8 cellular contexts compared by ENCODE assay signal in the genomic region with DNA sequence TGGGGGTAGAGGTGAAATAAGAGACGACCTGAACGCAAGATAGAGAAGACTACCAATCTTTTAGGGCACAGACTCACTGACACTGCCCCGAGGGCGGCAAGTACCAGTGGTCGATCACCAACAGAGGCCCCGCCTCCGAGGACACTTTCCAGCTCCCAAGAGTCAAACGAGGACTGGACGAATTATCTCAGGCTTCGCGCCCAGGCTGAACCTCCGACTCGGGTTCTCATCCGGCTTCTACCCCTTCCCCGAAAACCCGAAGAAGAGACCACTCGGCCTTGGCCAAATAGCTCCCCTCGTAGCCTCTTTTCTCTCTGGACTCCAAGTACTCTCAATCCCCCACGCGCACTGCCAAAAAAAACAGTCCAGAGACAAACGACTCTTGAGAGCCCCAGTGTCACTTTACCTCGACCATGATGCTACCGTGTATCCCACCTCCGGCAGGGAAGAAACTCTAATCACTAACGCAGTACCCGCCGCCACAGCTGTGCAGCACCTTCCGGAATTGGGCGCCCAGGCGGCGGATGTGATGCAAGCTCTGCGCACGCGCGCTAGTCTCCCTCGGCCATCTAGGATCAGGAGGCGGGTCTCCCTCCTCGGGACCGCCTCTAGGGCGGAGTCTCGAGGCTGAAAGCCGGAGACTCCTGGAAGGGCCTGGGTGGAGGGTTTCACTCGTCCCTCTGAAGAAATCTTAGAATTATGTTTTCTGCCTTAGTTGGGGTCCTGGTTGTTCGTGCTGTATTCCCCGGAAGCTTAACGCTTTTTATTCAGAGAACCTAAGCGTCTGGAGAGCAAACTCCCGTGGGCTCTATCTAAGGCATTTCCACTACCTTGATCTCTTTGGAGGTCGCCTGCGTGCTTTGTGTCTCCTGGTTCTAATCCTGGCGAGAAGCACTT. TPM values are rescaled to one million over a fixed set of nuclear protein-coding genes. Genes with fewer than 3 reads are reported as not detected.
DNase-seq lines count a peak whose midpoint lies in the region; ATAC-seq lines count a peak whose summit lies in the region.

TSS of gene PLRG1 (minus strand) at position 507 of the 897 bp plus-strand sequence. CDS start at position 415, 92 bp downstream.

- peak; percentile 98 for DNase-seq in COLO829 (ENCODE audit: low spot score)
- peak; percentile 93 for DNase-seq in HT1080 (ENCODE audit: low read depth)
- peak; percentile 93 for DNase-seq in NOMO-1 treated with DMSO at 0.1 percent for 48 hours (lab: John Stamatoyannopoulos, UW; ENCODE audit: unreplicated experiment)
- DNase-seq in activated CD8-positive, alpha-beta memory T cell treated with anti-CD3 and anti-CD28 coated beads for 4 hours (ENCODE audit: low read depth in 2 of 2), result peak; percentile 89 to 92
- DNase-seq in effector memory CD4-positive, alpha-beta T cell, result peak; percentile 91 to 95 (median 91)
- DNase-seq in lung microvascular endothelial cell (ENCODE audit: low read depth in 2 of 2), result peak; percentile 95 to 96
- peak; percentile 93 to 96 (median 94) for DNase-seq in stimulated activated CD4-positive, alpha-beta T cell treated with anti-CD3 and anti-CD28 coated beads, TNF-alpha, amount 100 ng/mL, for 48 hours (ENCODE audit: low read depth in 3 of 3)

- peaks cover 15% of the 10 kb centered on the region for H3K4me1 ChIP-seq in effector memory CD4-positive, alpha-beta T cell (ENCODE audit: control insufficient read depth, insufficient read depth, low read length, poor library complexity, severe bottlenecking)

- H3K9me3 ChIP-seq in effector memory CD4-positive, alpha-beta T cell (ENCODE audit: control insufficient read depth, low read length), result no peaks in the 10 kb centered on the region

- H3K27ac ChIP-seq in effector memory CD4-positive, alpha-beta T cell (ENCODE audit: insufficient read depth, low read length, poor library complexity, severe bottlenecking), result peak within 1 kb of the TSS; percentile 68

- ATAC-seq in GM21360 (IDR thresholded peaks at IDR 0.05; ENCODE audit: unreplicated experiment), result peak; percentile 98

- no peaks in the 10 kb centered on the region for H3K27me3 ChIP-seq in effector memory CD4-positive, alpha-beta T cell (replicated peaks; ENCODE audit: control insufficient read depth, insufficient read depth, low read length, poor library complexity, severe bottlenecking)

- peaks cover 20% of the 10 kb centered on the region for H3K36me3 ChIP-seq in effector memory CD4-positive, alpha-beta T cell (ENCODE audit: control insufficient read depth, insufficient read depth, low read length)

- H3K4me3 ChIP-seq in effector memory CD4-positive, alpha-beta T cell (ENCODE audit: insufficient read depth, low read depth, low read length, poor library complexity, severe bottlenecking), result peak within 1 kb of the TSS; percentile 87

RNA-seq across cellular contexts. Expression of gene PLRG1, which starts in this region (rescaled TPM):
- total RNA-seq in HT1080 (2014; rRNA removed; shearing (Covaris generic)), result 105 and 151 TPM in 2 replicates
- polyA plus RNA-seq in HT1080 (2015; cell fraction: cytosol; rRNA removed), result 89.5 and 121 TPM in 2 replicates
- polyA plus RNA-seq in HT1080 (2015; cell fraction: nucleus; rRNA removed), result 284 and 298 TPM in 2 replicates
- total RNA-seq in lung microvascular endothelial cell, result 40.8 and 46.6 TPM in 2 replicates

Comparison
In these comparisons a context has a peak if more than half of its experiments do, and no peak if none do; other contexts are left out.
1. Peak in every context shown above with its lines: DNase-seq, ATAC-seq, H3K4me3 ChIP-seq and H3K27ac ChIP-seq.